Comparison of ENCODE assay signal across 17 cellular contexts in the genomic region with DNA sequence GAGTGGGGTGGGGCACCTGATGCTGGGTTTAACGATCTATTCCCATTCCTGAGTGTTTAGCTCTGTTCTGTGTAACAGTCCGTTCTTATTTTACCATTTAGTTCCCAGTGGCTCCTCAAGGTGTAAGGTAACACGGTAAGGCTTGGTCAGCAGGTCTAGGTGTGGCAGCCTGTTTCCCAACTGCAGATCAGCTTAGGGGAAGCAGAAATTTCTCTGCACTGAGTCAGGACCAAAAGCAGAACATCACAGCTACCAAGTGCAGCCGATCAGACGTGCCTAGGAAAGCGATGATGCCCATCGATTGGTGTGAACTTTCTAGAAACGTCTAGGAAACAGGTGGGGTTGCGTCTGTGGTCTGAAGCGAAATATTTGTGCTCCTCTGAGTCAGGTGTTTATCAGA.
"Had no signal": no experiment of that assay in that cellular context is flagged by ENCODE, and none has a peak within 500 bp of the region (broad histone marks: within the 10 kb centered on the region; RNA-seq: fewer than 3 reads in every experiment).

No MANE protein-coding gene starts in this region.

- FAIRE-seq: endothelial cell of umbilical vein, frontal cortex had no signal

- H3K36me3 ChIP-seq: adrenal gland, heart left ventricle, left lung, neutrophil, tibial artery, vagina had no signal

- H3K4me3 ChIP-seq: adrenal gland, coronary artery, heart left ventricle, left lung, tibial artery, vagina had no signal

- DNase-seq: activated CD4-positive, alpha-beta memory T cell treated with anti-CD3 and anti-CD28 coated beads for 36 hours; activated CD4-positive, alpha-beta T cell treated with anti-CD3 and anti-CD28 coated beads for 36 hours; activated T-cell treated with anti-CD3 and anti-CD28 coated beads, Interleukin-2, amount 50 U/mL, for 24 hours; adrenal gland; effector CD4-positive, alpha-beta T cell; heart left ventricle; left lung; natural killer cell; T-helper 17 cell had no signal

- ATAC-seq: activated CD4-positive, alpha-beta T cell treated with anti-CD3 and anti-CD28 coated beads for 36 hours; heart left ventricle; left lung; natural killer cell; stimulated activated effector memory CD8-positive, alpha-beta T cell treated with anti-CD3 and anti-CD28 coated beads, Interleukin-12 subunit alpha, Interleukin-12 subunit beta, amount 100 ng/mL, for 72 hours; T-helper 17 cell had no signal

- H3K9me3 ChIP-seq: adrenal gland, heart left ventricle, left lung, neutrophil, tibial artery, vagina had no signal

- H3K4me1 ChIP-seq: adrenal gland, heart left ventricle, left lung, parathyroid adenoma, tibial artery, vagina had no signal

- H3K27ac ChIP-seq: adrenal gland, coronary artery, heart left ventricle, left lung, neutrophil, parathyroid adenoma, tibial artery, vagina had no signal

- H3K27me3 ChIP-seq: left lung, tibial artery, vagina had no signal
